Comparison of ENCODE assay signal across 20 cellular contexts in the genomic region with DNA sequence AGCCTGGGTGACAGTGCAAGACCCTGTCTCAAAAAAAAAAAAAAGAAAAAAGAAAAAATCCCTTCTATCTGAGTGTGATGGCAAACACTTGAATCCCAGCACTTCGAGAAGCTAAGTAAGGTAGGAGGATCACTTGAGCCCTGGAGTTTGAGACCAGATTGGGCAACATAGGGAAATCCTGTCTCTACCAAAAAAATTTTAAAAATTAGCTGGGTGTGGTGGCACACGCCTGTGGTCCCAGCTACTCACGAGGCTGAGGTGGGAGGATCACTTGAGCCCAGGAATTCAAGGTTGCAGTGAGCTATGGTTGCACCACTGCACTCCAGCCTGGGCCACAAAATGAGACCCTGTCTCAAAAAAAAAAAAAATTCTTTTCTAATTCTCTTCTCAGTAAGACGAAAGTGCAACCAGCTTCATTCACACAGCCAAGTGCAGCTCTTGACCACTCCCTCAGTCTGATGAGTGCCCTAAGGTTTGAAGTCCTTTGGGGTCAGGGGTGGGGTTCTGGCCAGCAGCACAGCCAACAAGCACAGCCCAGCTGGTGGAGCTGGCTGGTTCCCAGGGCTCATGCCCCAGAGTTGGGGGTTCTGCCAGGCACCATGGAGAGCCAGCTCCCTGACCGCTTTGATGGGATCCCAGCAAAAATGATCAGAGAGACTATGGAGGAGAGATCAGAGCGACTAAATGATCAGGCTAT. TPM values are rescaled to one million over a fixed set of nuclear protein-coding genes. Genes with fewer than 3 reads are reported as not detected.
A peak's percentile ranks its signal among the peaks of the same experiment; 100 is the strongest.
DNase-seq lines count a peak whose midpoint lies in the region; ATAC-seq and TF ChIP-seq lines count a peak whose summit lies in the region.
"Had no signal": no experiment of that assay in that cellular context is flagged by ENCODE, and none has a peak within 500 bp of the region (broad histone marks: within the 10 kb centered on the region; RNA-seq: fewer than 3 reads in every experiment).

No MANE protein-coding gene starts in this region.

- H3K4ac ChIP-seq in IMR-90 (ENCODE audit: low read depth, low read length), result peak overlapping the region; percentile 15
- peak overlapping the region in 1 of 2 experiments; percentile 60 for H3K4ac ChIP-seq in mesenchymal stem cell (ENCODE audit: low read depth in 1 of 2, low read length in 2 of 2)

- DNase-seq in IMR-90, result no peak
- peak; percentile 74 for DNase-seq in RPMI7951 (ENCODE audit: low read depth)
- no peak for DNase-seq in mesenchymal stem cell
- peak; percentile 50 for DNase-seq in spleen
- no peak for DNase-seq in COLO668 (lab: John Stamatoyannopoulos, UW; ENCODE audit: unreplicated experiment)
- no peak for DNase-seq in foreskin melanocyte
- DNase-seq: activated naive CD8-positive, alpha-beta T cell treated with anti-CD3 and anti-CD28 coated beads, Interleukin-2, amount 50 U/mL, for 24 hours; MM.1S; naive B cell; NCI-H187 treated with DMSO at 0.1 percent for 48 hours; NCI-H446 treated with DMSO at 0.1 percent for 48 hours had no signal

- BruUV-seq in IMR-90 (replicated peaks; lab: Mats Ljungman, UMichigan), result no TSS peak

- H2BK15ac ChIP-seq in IMR-90 (ENCODE audit: low read depth, low read length) (no peak overlapping the region; the same call in 2 of the 3 replicates), mesenchymal stem cell (ENCODE audit: low read depth, poor library complexity, severe bottlenecking) (no peak overlapping the region)

- H4K91ac ChIP-seq in IMR-90 (ENCODE audit: insufficient read depth, low read depth, low read length), result no peak overlapping the region; the same call in 1 of the 2 replicates
- no peak overlapping the region for H4K91ac ChIP-seq in mesenchymal stem cell (ENCODE audit: low read length)

- no peak overlapping the region for H3K9ac ChIP-seq in IMR-90 (ENCODE audit: low read depth, low read length)
- H3K9ac ChIP-seq in mesenchymal stem cell (ENCODE audit: low read length), result peak overlapping the region; percentile 28
- H3K9ac ChIP-seq: parathyroid adenoma had no signal

- H3K36me3 ChIP-seq in IMR-90 (ENCODE audit: control insufficient read depth, insufficient read depth, low read length), result no peaks in the 10 kb centered on the region
- H3K36me3 ChIP-seq in mesenchymal stem cell (ENCODE audit: control insufficient read depth in 1 of 2, insufficient read depth in 2 of 2, low read depth in 1 of 2, low read length in 2 of 2), result peaks cover 4 to 7% of the 10 kb centered on the region in 2 experiments
- H3K36me3 ChIP-seq in spleen, result peaks cover 0 to 5% (median 0%) of the 10 kb centered on the region in 6 donors
- H3K36me3 ChIP-seq: gastroesophageal sphincter, SJSA1, thoracic aorta had no signal

- intact Hi-C loops in IMR-90 (cut with micrococcal nuclease) (no loop called here), spleen (cut with DNase I; ENCODE audit: low total_unique reads) (no loop called here)

- H3K14ac ChIP-seq in IMR-90 (replicated peaks; ENCODE audit: low read depth, low read length), result 0 out of 2 replicates have a peak overlapping the region, but pooled peaks have one; percentile 14
- no peak overlapping the region for H3K14ac ChIP-seq in mesenchymal stem cell (ENCODE audit: low read length in 2 of 2)

- H2AK5ac ChIP-seq in IMR-90 (ENCODE audit: low read depth, low read length) (peak overlapping the region; percentile 3; the same call in 1 of the 2 replicates), mesenchymal stem cell (ENCODE audit: low read length, severe bottlenecking) (peak overlapping the region; percentile 87)

- in situ Hi-C loops in IMR-90 (cut with MboI; ENCODE audit: low sequenced_read_pairs), result loop anchor here (10.0 kb wide), 1 partner anchor 63 kb away; a partner anchor contains a TSS

- no peak overlapping the region for H3K4me3 ChIP-seq in IMR-90 (ENCODE audit: insufficient read depth, low read depth, low read length)
- H3K4me3 ChIP-seq in mesenchymal stem cell (ENCODE audit: insufficient read depth in 1 of 2, low read depth in 1 of 2, low read length in 2 of 2), result no peak overlapping the region
- H3K4me3 ChIP-seq in spleen, result no peak overlapping the region
- H3K4me3 ChIP-seq: gastroesophageal sphincter, SJSA1, thoracic aorta had no signal

- TF ChIP-seq RAD21 in IMR-90 (IDR thresholded peaks at IDR 0.05; ENCODE audit: low read length), result no peak

- dilution Hi-C loops in IMR-90 (cut with HindIII; ENCODE audit: low sequenced_read_pairs, unreplicated experiment), result no loop called here

- peak overlapping the region; percentile 12 for H2BK5ac ChIP-seq in IMR-90 (ENCODE audit: low read depth, low read length, poor library complexity, severe bottlenecking)
- no peak overlapping the region for H2BK5ac ChIP-seq in mesenchymal stem cell (ENCODE audit: low read depth, low read length, poor library complexity, severe bottlenecking)

- H3K79me1 ChIP-seq in IMR-90 (ENCODE audit: low read depth in 1 of 2, low read length in 2 of 2), result no peaks in the 10 kb centered on the region
- no peaks in the 10 kb centered on the region for H3K79me1 ChIP-seq in mesenchymal stem cell (replicated peaks; ENCODE audit: low read length, poor library complexity, severe bottlenecking)

- H3K4me2 ChIP-seq in IMR-90 (ENCODE audit: low read depth, low read length), result no peak overlapping the region
- no peak overlapping the region for H3K4me2 ChIP-seq in mesenchymal stem cell (ENCODE audit: low read length, poor library complexity, severe bottlenecking)

- H3K18ac ChIP-seq in IMR-90 (ENCODE audit: low read depth, low read length) (0 out of 2 replicates have a peak overlapping the region, but pooled peaks have one; percentile 9), mesenchymal stem cell (ENCODE audit: low read depth in 1 of 2, low read length in 2 of 2) (peak overlapping the region in 1 of 2 experiments; percentile 29)

- H3K27ac ChIP-seq in IMR-90 (ENCODE audit: insufficient read depth, low read length) (no peak overlapping the region), mesenchymal stem cell (ENCODE audit: low read length, poor library complexity, severe bottlenecking) (peak overlapping the region; percentile 42), spleen (peak overlapping the region in 2 of 8 donors; percentile 7 to 18)
- H3K27ac ChIP-seq: epithelial cell of prostate, gastroesophageal sphincter, parathyroid adenoma, SJSA1, thoracic aorta had no signal

- no peak for TF ChIP-seq POLR2A in IMR-90 (IDR thresholded peaks at IDR 0.05; ENCODE audit: low read depth, low read length)
- TF ChIP-seq POLR2A in spleen (IDR thresholded peaks at IDR 0.05), result no peak

- CTCF ChIA-PET in IMR-90 (lab: Yijun Ruan, JAX), result interaction anchor here (0.6 to 0.7 kb wide), 2 partner anchors 103 to 147 kb away, joined by 3 to 5 read pairs; no protein-coding TSS in a partner anchor

- peak overlapping the region; percentile 37 for H2BK120ac ChIP-seq in IMR-90 (ENCODE audit: low read depth, low read length)
- no peak overlapping the region for H2BK120ac ChIP-seq in mesenchymal stem cell (ENCODE audit: low read depth, low read length)

- POLR2A ChIA-PET in IMR-90 (lab: Charles Lee; ENCODE audit: unreplicated experiment), result no interaction called here

- no peaks in the 10 kb centered on the region for H3K27me3 ChIP-seq in IMR-90 (ENCODE audit: control insufficient read depth, insufficient read depth, low read length)
- no peaks in the 10 kb centered on the region for H3K27me3 ChIP-seq in mesenchymal stem cell (ENCODE audit: control insufficient read depth in 1 of 2, insufficient read depth in 1 of 2, low read length in 2 of 2)
- H3K27me3 ChIP-seq in spleen (replicated peaks in 1 of 7), result no peaks in the 10 kb centered on the region
- H3K27me3 ChIP-seq: gastroesophageal sphincter, SJSA1 had no signal

- H4K20me1 ChIP-seq in IMR-90 (ENCODE audit: insufficient read depth, low read length), result no peaks in the 10 kb centered on the region

- H3K4me1 ChIP-seq in IMR-90 (ENCODE audit: control insufficient read depth, insufficient read depth, low read length), result peaks cover 9% of the 10 kb centered on the region
- peaks cover 16% of the 10 kb centered on the region for H3K4me1 ChIP-seq in mesenchymal stem cell (ENCODE audit: control insufficient read depth, insufficient read depth, low read depth, low read length)
- peaks cover 13 to 53% (median 35%) of the 10 kb centered on the region in 6 donors for H3K4me1 ChIP-seq in spleen
- H3K4me1 ChIP-seq: SJSA1 had no signal

- no peak overlapping the region for H2AK9ac ChIP-seq in IMR-90 (replicated peaks; ENCODE audit: low read depth, low read length, poor library complexity)

- peak overlapping the region; percentile 55; the same call in 1 of the 2 replicates for H2BK20ac ChIP-seq in IMR-90 (ENCODE audit: low read depth, low read length)

- no peak for TF ChIP-seq CTCF in IMR-90 (conservative IDR thresholded peaks at IDR 0.05; ENCODE audit: low read depth, low read length)
- no peak for TF ChIP-seq CTCF in spleen (IDR thresholded peaks at IDR 0.05 in 8 of 11, conservative IDR thresholded peaks at IDR 0.05 in 3 of 11)

- H3K23ac ChIP-seq in IMR-90 (ENCODE audit: low read depth, low read length) (no peak overlapping the region), mesenchymal stem cell (ENCODE audit: low read length in 2 of 2) (no peak overlapping the region)

- H3K56ac ChIP-seq in IMR-90 (ENCODE audit: extremely low read depth, insufficient read depth, low read length), result no peak overlapping the region

- peaks cover 6% of the 10 kb centered on the region; the same call in 1 of the 2 replicates for H3K9me1 ChIP-seq in IMR-90 (ENCODE audit: insufficient read depth, low read length)

- H4K5ac ChIP-seq in IMR-90 (ENCODE audit: low read depth, low read length), result no peak overlapping the region

- H4K8ac ChIP-seq in IMR-90 (ENCODE audit: low read depth in 2 of 2, low read length in 2 of 2), result peak overlapping the region in 1 of 2 experiments; percentile 16; a peak in 2 of 4 replicates
- H4K8ac ChIP-seq in mesenchymal stem cell (ENCODE audit: low read length), result peak overlapping the region; percentile 30

- H2AFZ ChIP-seq in IMR-90 (replicated peaks; ENCODE audit: low read length, poor library complexity) (no peak overlapping the region), mesenchymal stem cell (ENCODE audit: low read depth, low read length) (no peak overlapping the region)
- H2AFZ ChIP-seq: parathyroid adenoma had no signal

- ATAC-seq in IMR-90 (ENCODE audit: low read depth), result no peak
- ATAC-seq in GM21576 (IDR thresholded peaks at IDR 0.05; ENCODE audit: unreplicated experiment), result no peak
- ATAC-seq in HG02973 (IDR thresholded peaks at IDR 0.05; ENCODE audit: unreplicated experiment), result no peak
- ATAC-seq: activated naive CD8-positive, alpha-beta T cell treated with anti-CD3 and anti-CD28 coated beads, Interleukin-2, amount 50 U/mL, for 24 hours; gastroesophageal sphincter had no signal

- H2BK12ac ChIP-seq in mesenchymal stem cell (ENCODE audit: low read length in 2 of 2), result peak overlapping the region in 1 of 2 experiments; percentile 24

- no peaks in the 10 kb centered on the region for H3K9me3 ChIP-seq in IMR-90 (ENCODE audit: control insufficient read depth, insufficient read depth, low read length)
- no peaks in the 10 kb centered on the region for H3K9me3 ChIP-seq in mesenchymal stem cell (ENCODE audit: control insufficient read depth, low read length)
- H3K9me3 ChIP-seq in spleen, result no peaks in the 10 kb centered on the region
- H3K9me3 ChIP-seq: gastroesophageal sphincter, SJSA1, thoracic aorta had no signal

- WGBS in IMR-90 (ENCODE audit: extremely low coverage in 2 of 2, insufficient read length in 1 of 2), 2 experiments, result no CpG with 5 or more reads among the region's 6 CpGs
- WGBS in mesenchymal stem cell, result 85% methylated on average over 6 of the region's 6 CpGs
- 59 to 72% (median 63%) methylated on average over 6 of the region's 6 CpGs for WGBS in spleen, 5 donors

RNA-seq across cellular contexts. Expression of a gene that starts 8.0 kb away (rescaled TPM):
- total RNA-seq in IMR-90 (2012; rRNA removed) (0.18 TPM in 1 of 2 replicates, not detected in the other), spleen (10 to 100 TPM in 1 of 7 donors, 1 to 10 TPM in 6; 5.3 to 23.6 (median 8.4) TPM)
- polyA plus RNA-seq in IMR-90 (2012; rRNA removed) (0.03 TPM in 1 of 2 replicates, not detected in the other), spleen (1 to 10 TPM; 2.9 to 4.6 (median 3.2) TPM)
- polyA plus RNA-seq in IMR-90 (2012; cell fraction: cytosol; rRNA removed), result 0.05 TPM in 1 of 2 replicates, not detected in the other
- 0.34 and 0.55 TPM in 2 replicates for polyA plus RNA-seq in IMR-90 (2012; cell fraction: nucleus; rRNA removed; ENCODE audit: low replicate concordance)
- total RNA-seq in RPMI7951 (2014; rRNA removed; shearing (Covaris generic)), result 4.3 and 6.9 TPM in 2 replicates
- polyA plus RNA-seq in mesenchymal stem cell (2013, experiment 1 of 2), result 0.12 TPM
- polyA plus RNA-seq in mesenchymal stem cell (2013, experiment 2 of 2), result 0.05 TPM
- total RNA-seq: activated T-helper 2 cell treated with anti-CD3 and anti-CD28 coated beads, Interferon-gamma antibody, Interleukin-2, Interleukin-4, amounts not matched to agents 10 μg/mL and 5 μg/mL and 100 μg/mL, durations not matched to agents 14 hours and 24 hours and 36 hours; SJSA1 had no signal

RNA-seq across cellular contexts. Expression of a gene that starts 35.2 kb away (rescaled TPM):
- total RNA-seq in IMR-90 (2012; rRNA removed), result not detected in 2 replicates
- polyA plus RNA-seq in IMR-90 (2012; rRNA removed), result not detected in 2 replicates
- polyA plus RNA-seq in IMR-90 (2012; cell fraction: cytosol; rRNA removed), result not detected in 2 replicates
- not detected in 2 replicates for polyA plus RNA-seq in IMR-90 (2012; cell fraction: nucleus; rRNA removed; ENCODE audit: low replicate concordance)
- not detected in 2 replicates for total RNA-seq in RPMI7951 (2014; rRNA removed; shearing (Covaris generic))
- not detected for polyA plus RNA-seq in mesenchymal stem cell (2013, experiment 1 of 2)
- not detected for polyA plus RNA-seq in mesenchymal stem cell (2013, experiment 2 of 2)
- total RNA-seq in spleen, result not detected
- polyA plus RNA-seq in spleen, result not detected
- total RNA-seq: activated T-helper 2 cell treated with anti-CD3 and anti-CD28 coated beads, Interferon-gamma antibody, Interleukin-2, Interleukin-4, amounts not matched to agents 10 μg/mL and 5 μg/mL and 100 μg/mL, durations not matched to agents 14 hours and 24 hours and 36 hours; bronchial epithelial cell; SJSA1; thoracic aorta had no signal

Comparison
In these comparisons a context has a peak if more than half of its experiments do, and no peak if none do; other contexts are left out.
1. DNase-seq: peak in RPMI7951 (single experiment) and spleen (single experiment); none in IMR-90 (single experiment), mesenchymal stem cell (single experiment), COLO668 (single experiment) and foreskin melanocyte (single experiment).